ENCODE assay signal across 19 cellular contexts in genomic region chr10:124605001-124605370, GRCh38.
A peak's percentile ranks its signal among the peaks of the same experiment; 100 is the strongest.
DNase-seq lines count a peak whose midpoint lies in the region; ATAC-seq, FAIRE-seq and TF ChIP-seq lines count a peak whose summit lies in the region.
"Had no signal": no experiment of that assay in that cellular context is flagged by ENCODE, and none has a peak within 500 bp of the region (broad histone marks: within the 10 kb centered on the region; RNA-seq: fewer than 3 reads in every experiment).

No MANE protein-coding gene starts in this region.

- no peaks in the 10 kb centered on the region for H3K9me3 Mint-ChIP-seq in neural progenitor cell
- H3K9me3 Mint-ChIP-seq: activated CD4-positive, alpha-beta T cell treated with anti-CD3 and anti-CD28 coated beads, Interleukin-2, amount 10 ng/mL, durations not matched to agents 7 days and 5 days had no signal

- H3K9ac ChIP-seq in H1 (replicated peaks in 1 of 4; ENCODE audit: extremely low read depth in 1 of 4, low read depth in 3 of 4, low read length in 3 of 4) (no peak overlapping the region), neural progenitor cell (no peak overlapping the region)

- TF ChIP-seq POLR2A in H1 (IDR thresholded peaks at IDR 0.05; ENCODE audit: control extremely low read depth in 1 of 2, low read depth in 2 of 2, low read length in 2 of 2) (no peak), GM12891 (IDR thresholded peaks at IDR 0.05; ENCODE audit: low read depth, low read length) (no peak)

- no peak overlapping the region for H3K18ac ChIP-seq in H1 (ENCODE audit: extremely low read depth, low read length)

- H2BK15ac ChIP-seq in H1 (ENCODE audit: low read length): no peak overlapping the region

- H3K23ac ChIP-seq in H1 (ENCODE audit: insufficient read length): no peak overlapping the region

- ATAC-seq in HG02759 (IDR thresholded peaks at IDR 0.05; ENCODE audit: unreplicated experiment): no peak
- ATAC-seq: HCT116, left lung had no signal

- H2AFZ ChIP-seq in H1 (ENCODE audit: low read length): no peak overlapping the region
- H2AFZ ChIP-seq in neural progenitor cell (replicated peaks): no peak overlapping the region

- POLR2A ChIA-PET in H1 (lab: Charles Lee; ENCODE audit: partially characterized antibody): interaction anchor here (1.7 kb wide), 1 partner anchor 24 kb away, joined by 3 read pairs; no protein-coding TSS in a partner anchor

- TF ChIP-seq CTCF in H1 (IDR thresholded peaks at IDR 0.05; ENCODE audit: control extremely low read depth in 1 of 3, insufficient read depth in 1 of 3, low read depth in 1 of 3, low read length in 3 of 3) (no peak), neural progenitor cell (IDR thresholded peaks at IDR 0.05) (no peak)

- no peak overlapping the region for H2BK120ac ChIP-seq in H1 (replicated peaks; ENCODE audit: low read depth, low read length)

- CTCF ChIA-PET in H1 (lab: Charles Lee; ENCODE audit: partially characterized antibody): interaction anchor here (0.6 to 2.4 kb wide), 5 partner anchors 45 to 135 kb away, joined by 3 to 15 read pairs (median 4); no protein-coding TSS in a partner anchor

- peaks cover 4% of the 10 kb centered on the region for H3K27me3 Mint-ChIP-seq in neural progenitor cell (ENCODE audit: insufficient read depth, low read depth)
- H3K27me3 Mint-ChIP-seq: activated CD4-positive, alpha-beta T cell treated with anti-CD3 and anti-CD28 coated beads, Interleukin-2, amount 10 ng/mL, durations not matched to agents 7 days and 5 days had no signal

- no peak overlapping the region for H3K4me3 Mint-ChIP-seq in neural progenitor cell
- H3K4me3 Mint-ChIP-seq: activated CD4-positive, alpha-beta T cell treated with anti-CD3 and anti-CD28 coated beads, Interleukin-2, amount 10 ng/mL, durations not matched to agents 7 days and 5 days had no signal

- FAIRE-seq in H1 (lab: Jason Lieb, UNC) (no peak), GM12891 (lab: Jason Lieb, UNC) (no peak)

- no peaks in the 10 kb centered on the region for H3K79me2 ChIP-seq in H1 (ENCODE audit: control insufficient read depth in 1 of 2, insufficient read depth in 2 of 2, low read length in 2 of 2)
- no peaks in the 10 kb centered on the region for H3K79me2 ChIP-seq in neural progenitor cell (ENCODE audit: low read depth)

- H3F3A ChIP-seq in neural progenitor cell (ENCODE audit: low read depth): no peaks in the 10 kb centered on the region

- peak; percentile 51 for DNase-seq in SK-MEL-5 (ENCODE audit: low read depth, low spot score)
- DNase-seq in H1 (ENCODE audit: low read depth in 1 of 2, low spot score in 2 of 2): no peak
- no peak for DNase-seq in neural progenitor cell (ENCODE audit: low spot score)
- no peak for DNase-seq in SKM-1 (lab: John Stamatoyannopoulos, UW; ENCODE audit: unreplicated experiment)
- DNase-seq in GM12891 (ENCODE audit: insufficient read length, low spot score): no peak
- DNase-seq: activated CD4-positive, alpha-beta T cell treated with anti-CD3 and anti-CD28 coated beads, Interleukin-2, amount 10 ng/mL, durations not matched to agents 7 days and 5 days; activated naive CD4-positive, alpha-beta T cell treated with Interleukin-2 at 50 U/mL for 16 hours; activated T-cell treated with anti-CD3 and anti-CD28 coated beads for 4 hours; DMS79 treated with DMSO at 0.1 percent for 48 hours; NCI-H187 treated with DMSO at 0.1 percent for 48 hours; NCI-H510A treated with DMSO at 0.1 percent for 48 hours; stimulated activated CD4-positive, alpha-beta T cell treated with anti-CD3 and anti-CD28 coated beads, Interleukin-1b, Interleukin-23, amount 100 ng/mL, for 48 hours had no signal

- H3K23me2 ChIP-seq in H1 (ENCODE audit: low read depth, low read length): no peaks in the 10 kb centered on the region

- peak overlapping the region; percentile 51 for H4K8ac ChIP-seq in H1 (ENCODE audit: extremely low read depth, insufficient read depth, low read length)

- in situ Hi-C loops in SK-MEL-5 (cut with HindIII; ENCODE audit: low pct_unique_long_range_greater_than_20kb, low sequenced_read_pairs): no loop called here

- H3K4me1 Mint-ChIP-seq in neural progenitor cell: peaks cover 14% of the 10 kb centered on the region

- no peak overlapping the region for H3K14ac ChIP-seq in H1 (ENCODE audit: insufficient read length)

- TF ChIP-seq RAD21 in H1 (IDR thresholded peaks at IDR 0.05 in 1 of 2, conservative IDR thresholded peaks at IDR 0.05 in 1 of 2; ENCODE audit: low read depth in 2 of 2, low read length in 2 of 2): no peak

- no peak overlapping the region for H2BK20ac ChIP-seq in H1 (ENCODE audit: low read length)

- H3K27me3 ChIP-seq in H1 (replicated peaks in 1 of 4; ENCODE audit: control insufficient read depth in 3 of 4, extremely low read depth in 1 of 4, insufficient read depth in 3 of 4, low read length in 3 of 4) (no peaks in the 10 kb centered on the region; a peak in 1 of 7 replicates), neural progenitor cell (no peaks in the 10 kb centered on the region)
- H3K27me3 ChIP-seq: left lung, SJSA1 had no signal

- no peak overlapping the region for H2AK5ac ChIP-seq in H1 (ENCODE audit: low read depth, low read length)

- H3K27ac ChIP-seq in H1 (ENCODE audit: low read depth, low read length) (no peak overlapping the region), neural progenitor cell (no peak overlapping the region), temporal lobe (ENCODE audit: low read depth, low read length) (peak overlapping the region; percentile 97)
- H3K27ac ChIP-seq: C4-2B, left lung, SJSA1, thoracic aorta had no signal

- H3K79me1 ChIP-seq in H1 (ENCODE audit: low read depth, low read length): no peaks in the 10 kb centered on the region

- H3K36me3 Mint-ChIP-seq in neural progenitor cell: no peaks in the 10 kb centered on the region

- no peak overlapping the region for H3K4ac ChIP-seq in H1 (replicated peaks; ENCODE audit: insufficient read length, low read depth, low read length)

- 80% methylated on average over 8 of the region's 8 CpGs; no CpG with 5 or more reads in 1 of the 2 experiments for WGBS in H1 (ENCODE audit: extremely low coverage in 1 of 2, insufficient coverage in 1 of 2, insufficient read length in 1 of 2, insufficient replicate concordance in 2 of 2, low coverage in 1 of 2, low lambda C conversion rate in 2 of 2, missing lambda C conversion rate in 1 of 2), 2 experiments

- no peaks in the 10 kb centered on the region for H3K4me1 ChIP-seq in H1 (replicated peaks in 1 of 4; ENCODE audit: control insufficient read depth in 3 of 4, insufficient read depth in 4 of 4, low read length in 3 of 4)
- H3K4me1 ChIP-seq in neural progenitor cell: peaks cover 23% of the 10 kb centered on the region
- H3K4me1 ChIP-seq: SJSA1 had no signal

- H2BK12ac ChIP-seq in H1 (ENCODE audit: low read depth, low read length): no peak overlapping the region

- no peak overlapping the region for H3K4me3 ChIP-seq in H1 (ENCODE audit: extremely low read depth in 1 of 4, insufficient read depth in 2 of 4, low read depth in 3 of 4, low read length in 4 of 4)
- H3K4me3 ChIP-seq in neural progenitor cell: no peak overlapping the region
- H3K4me3 ChIP-seq: left lung, SJSA1, thoracic aorta had no signal

- H3K4me2 ChIP-seq in H1 (ENCODE audit: insufficient read depth in 1 of 2, low read depth in 2 of 2, low read length in 2 of 2) (no peak overlapping the region), neural progenitor cell (no peak overlapping the region)

- H3K9me3 ChIP-seq in H1 (ENCODE audit: insufficient read depth in 2 of 2, low read depth in 1 of 2, low read length in 1 of 2) (no peaks in the 10 kb centered on the region), neural progenitor cell (ENCODE audit: low read depth) (no peaks in the 10 kb centered on the region)
- H3K9me3 ChIP-seq: left lung, SJSA1, thoracic aorta had no signal

- no peak overlapping the region for H4K5ac ChIP-seq in H1 (ENCODE audit: insufficient read length, low read depth, low read length)

- H3K36me3 ChIP-seq in H1 (ENCODE audit: control insufficient read depth in 2 of 4, insufficient read depth in 4 of 4, low read length in 3 of 4) (no peaks in the 10 kb centered on the region; a peak in 1 of 8 replicates), neural progenitor cell (no peaks in the 10 kb centered on the region)
- H3K36me3 ChIP-seq: left lung, SJSA1, thoracic aorta had no signal

- peaks cover 0 to 1% of the 10 kb centered on the region in 2 experiments for H4K20me1 ChIP-seq in H1 (replicated peaks in 1 of 2; ENCODE audit: control insufficient read depth in 1 of 2, insufficient read depth in 2 of 2, low read length in 2 of 2)
- no peaks in the 10 kb centered on the region for H4K20me1 ChIP-seq in neural progenitor cell (ENCODE audit: low read depth)

- H2BK5ac ChIP-seq in H1 (ENCODE audit: low read depth, low read length): no peak overlapping the region

- peak overlapping the region; percentile 65 for H3K27ac Mint-ChIP-seq in neural progenitor cell
- H3K27ac Mint-ChIP-seq: activated CD4-positive, alpha-beta T cell treated with anti-CD3 and anti-CD28 coated beads, Interleukin-2, amount 10 ng/mL, durations not matched to agents 7 days and 5 days had no signal

- TF ChIP-seq EP300 in H1 (IDR thresholded peaks at IDR 0.05; ENCODE audit: borderline replicate concordance in 1 of 2, low read depth in 2 of 2, low read length in 2 of 2): no peak

- no peak overlapping the region for H3K56ac ChIP-seq in H1 (replicated peaks; ENCODE audit: insufficient read length, low read depth, low read length)

- H4K91ac ChIP-seq in H1 (replicated peaks; ENCODE audit: insufficient read length, low read length): no peak overlapping the region

TF ChIP-seq in H1, 55 proteins besides CTCF, POLR2A, EP300 and RAD21 (continues in another document):
- TF ChIP-seq HDAC2 (IDR thresholded peaks at IDR 0.05; ENCODE audit: borderline replicate concordance in 1 of 2, low read depth in 2 of 2, low read length in 2 of 2) (no peak), GTF2F1 (IDR thresholded peaks at IDR 0.05; ENCODE audit: borderline replicate concordance, low read depth, low read length) (no peak), RFX5 (IDR thresholded peaks at IDR 0.05; ENCODE audit: borderline replicate concordance, low read depth, low read length) (no peak), SRF (IDR thresholded peaks at IDR 0.05; ENCODE audit: low read depth, low read length) (no peak), POU5F1 (IDR thresholded peaks at IDR 0.05; ENCODE audit: low read depth, low read length) (no peak), SUZ12 (IDR thresholded peaks at IDR 0.05; ENCODE audit: low read length) (no peak), ASH2L (IDR thresholded peaks at IDR 0.05; ENCODE audit: low read length) (no peak)

TF ChIP-seq in GM12891, 5 proteins besides CTCF, POLR2A, EP300 and RAD21:
- TF ChIP-seq TAF1 (IDR thresholded peaks at IDR 0.05; ENCODE audit: low read depth, low read length): no peak
- TF ChIP-seq POU2F2 (IDR thresholded peaks at IDR 0.05; ENCODE audit: low read depth, low read length): no peak
